8 cellular contexts compared by ENCODE assay signal in the genomic region with DNA sequence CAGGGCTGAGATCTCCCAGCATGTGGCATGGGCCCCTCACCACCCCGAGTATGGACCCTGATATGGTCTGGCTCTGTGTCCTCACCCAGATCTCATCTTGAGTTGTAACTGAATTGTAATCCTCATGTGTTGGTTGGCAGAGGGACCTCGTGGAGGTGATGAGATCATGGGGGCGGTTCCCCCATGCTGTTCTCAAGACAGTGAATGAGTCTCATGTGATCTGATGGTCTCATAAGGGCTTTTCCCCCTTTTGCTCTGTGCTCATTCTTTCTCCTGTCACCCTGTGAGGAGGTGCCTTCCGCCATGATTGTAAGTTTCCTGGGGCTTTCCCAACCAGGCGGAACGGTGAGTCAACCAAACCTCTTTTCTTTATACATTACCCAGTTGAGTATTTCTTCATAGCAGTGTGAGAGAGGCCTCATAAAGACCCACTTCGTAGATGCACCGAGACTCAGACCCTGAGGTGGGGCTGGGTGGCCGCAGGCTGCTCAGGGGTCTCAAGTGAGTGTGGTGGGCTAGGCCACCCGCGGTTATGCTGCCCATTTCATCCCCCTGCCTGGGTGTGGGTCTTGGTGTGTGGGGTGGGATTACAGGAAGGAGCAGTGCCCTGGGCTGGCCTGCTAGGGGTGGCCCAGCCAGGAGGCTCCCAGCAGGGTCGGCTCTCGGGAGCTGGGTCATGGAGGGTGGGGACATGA. TPM values are rescaled to one million over a fixed set of nuclear protein-coding genes. Genes with fewer than 3 reads are reported as not detected.
DNase-seq lines count a peak whose midpoint lies in the region; ATAC-seq and TF ChIP-seq lines count a peak whose summit lies in the region.

No MANE protein-coding gene starts in this region.

- H3K4me1 Mint-ChIP-seq in stimulated activated memory B cell treated with anti-CD40 and anti-IgM and Interleukin-4, amounts not matched to agents 10 μg/mL and 1 μg/mL and 100 μg/mL, for 72 hours: peaks cover 38% of the 10 kb centered on the region

- H3K36me3 Mint-ChIP-seq in stimulated activated memory B cell treated with anti-CD40 and anti-IgM and Interleukin-4, amounts not matched to agents 10 μg/mL and 1 μg/mL and 100 μg/mL, for 72 hours: peaks cover 6% of the 10 kb centered on the region

- peaks cover 5% of the 10 kb centered on the region for H3K27me3 Mint-ChIP-seq in stimulated activated memory B cell treated with anti-CD40 and anti-IgM and Interleukin-4, amounts not matched to agents 10 μg/mL and 1 μg/mL and 100 μg/mL, for 72 hours

- TF ChIP-seq CTCF in fibroblast of villous mesenchyme (IDR thresholded peaks at IDR 0.05; ENCODE audit: insufficient read depth, low read depth, low read length): no peak

- ATAC-seq in HG03460 (IDR thresholded peaks at IDR 0.05; ENCODE audit: unreplicated experiment): peak; percentile 65
- peak; percentile 88 for ATAC-seq in stimulated activated memory B cell treated with anti-CD40 and anti-IgM and Interleukin-4, amounts not matched to agents 10 μg/mL and 1 μg/mL and 100 μg/mL, for 72 hours

- peak overlapping the region; percentile 42 for H3K27ac Mint-ChIP-seq in stimulated activated memory B cell treated with anti-CD40 and anti-IgM and Interleukin-4, amounts not matched to agents 10 μg/mL and 1 μg/mL and 100 μg/mL, for 72 hours

- no peak overlapping the region for H3K4me3 ChIP-seq in fibroblast of villous mesenchyme (ENCODE audit: low read depth, low read length)

- no peak overlapping the region for H3K4me3 Mint-ChIP-seq in stimulated activated memory B cell treated with anti-CD40 and anti-IgM and Interleukin-4, amounts not matched to agents 10 μg/mL and 1 μg/mL and 100 μg/mL, for 72 hours

- DNase-seq in DMS53 (lab: John Stamatoyannopoulos, UW): peak; percentile 23
- DNase-seq in DMS53 treated with DMSO at 0.1 percent for 48 hours (lab: John Stamatoyannopoulos, UW; ENCODE audit: unreplicated experiment): no peak
- DNase-seq in activated CD4-positive, alpha-beta T cell treated with anti-CD3 and anti-CD28 coated beads, Interleukin-2, amount 50 U/mL, for 4 hours: peak; percentile 61 to 66
- DNase-seq in fibroblast of villous mesenchyme (ENCODE audit: low read depth): peak; percentile 7
- DNase-seq in midbrain (lab: John Stamatoyannopoulos, UW): no peak
- DNase-seq in dedifferentiated amniotic fluid mesenchymal stem cell (ENCODE audit: extremely low spot score): no peak

- peaks cover 7% of the 10 kb centered on the region for H3K9me3 Mint-ChIP-seq in stimulated activated memory B cell treated with anti-CD40 and anti-IgM and Interleukin-4, amounts not matched to agents 10 μg/mL and 1 μg/mL and 100 μg/mL, for 72 hours

RNA-seq across cellular contexts. Expression of a gene that starts 26.2 kb away (rescaled TPM):
- total RNA-seq in fibroblast of villous mesenchyme: not detected in 2 replicates

Comparison
In these comparisons a context has a peak if more than half of its experiments do, and no peak if none do; other contexts are left out.
1. DNase-seq: peak in DMS53 (single experiment), activated CD4-positive, alpha-beta T cell treated with anti-CD3 and anti-CD28 coated beads, Interleukin-2, amount 50 U/mL, for 4 hours (2 of 2) and fibroblast of villous mesenchyme (single experiment); none in DMS53 treated with DMSO at 0.1 percent for 48 hours (single experiment), midbrain (single experiment) and dedifferentiated amniotic fluid mesenchymal stem cell (single experiment).